In the genomic region with DNA sequence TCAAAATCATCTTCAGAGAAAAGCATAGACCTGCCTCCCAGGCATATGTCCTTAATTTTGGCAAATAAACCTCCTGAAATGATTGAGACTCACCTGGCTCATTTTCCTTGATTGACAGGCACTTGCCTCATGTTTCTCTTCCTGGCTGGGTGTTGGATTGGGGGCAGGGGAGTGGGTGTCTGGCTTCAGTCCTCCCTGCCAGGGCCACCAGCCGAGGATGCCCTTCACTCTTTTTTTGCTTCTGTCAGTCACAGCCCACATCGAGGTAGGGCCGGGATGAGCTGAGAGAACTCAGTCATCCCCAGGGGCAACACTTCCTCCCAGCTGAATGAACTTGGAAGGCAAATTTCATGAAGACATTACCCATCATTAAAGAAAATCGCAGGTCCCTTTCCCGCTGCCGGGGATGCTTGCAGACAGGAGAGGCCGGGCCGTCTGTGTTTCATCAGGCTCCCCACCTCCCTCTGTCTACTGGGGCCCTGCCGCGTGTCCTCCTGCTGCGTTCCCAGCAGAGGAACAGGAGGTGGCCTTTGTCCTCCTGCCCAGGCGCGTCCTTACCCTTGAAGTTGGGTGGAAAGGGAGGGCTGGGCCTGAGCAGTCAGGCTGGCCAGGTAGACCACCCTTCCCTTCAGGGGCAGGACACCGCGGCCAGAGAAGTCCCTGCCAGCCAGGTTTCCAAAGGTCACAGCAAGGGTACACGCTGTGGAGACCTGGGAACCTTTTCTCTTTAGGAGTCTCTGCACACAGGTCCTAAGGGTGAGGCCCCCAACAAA, we compare ENCODE assay signal across 1 cellular context.
A peak's percentile ranks its signal among the peaks of the same experiment; 100 is the strongest.
TF ChIP-seq lines count a peak whose summit lies in the region.

No MANE protein-coding gene starts in this region.

TF ChIP-seq in HepG2, 621 proteins besides CTCF, POLR2A, EP300 and RAD21 (continued from another document and continues in another):
- TF ChIP-seq, protein P1, sequence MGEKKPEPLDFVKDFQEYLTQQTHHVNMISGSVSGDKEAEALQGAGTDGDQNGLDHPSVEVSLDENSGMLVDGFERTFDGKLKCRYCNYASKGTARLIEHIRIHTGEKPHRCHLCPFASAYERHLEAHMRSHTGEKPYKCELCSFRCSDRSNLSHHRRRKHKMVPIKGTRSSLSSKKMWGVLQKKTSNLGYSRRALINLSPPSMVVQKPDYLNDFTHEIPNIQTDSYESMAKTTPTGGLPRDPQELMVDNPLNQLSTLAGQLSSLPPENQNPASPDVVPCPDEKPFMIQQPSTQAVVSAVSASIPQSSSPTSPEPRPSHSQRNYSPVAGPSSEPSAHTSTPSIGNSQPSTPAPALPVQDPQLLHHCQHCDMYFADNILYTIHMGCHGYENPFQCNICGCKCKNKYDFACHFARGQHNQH (CRISPR knock-in tag; IDR thresholded peaks at IDR 0.05): 0 out of 2 replicates have a peak, but pooled peaks have one; percentile 79
- TF ChIP-seq, protein P2, sequence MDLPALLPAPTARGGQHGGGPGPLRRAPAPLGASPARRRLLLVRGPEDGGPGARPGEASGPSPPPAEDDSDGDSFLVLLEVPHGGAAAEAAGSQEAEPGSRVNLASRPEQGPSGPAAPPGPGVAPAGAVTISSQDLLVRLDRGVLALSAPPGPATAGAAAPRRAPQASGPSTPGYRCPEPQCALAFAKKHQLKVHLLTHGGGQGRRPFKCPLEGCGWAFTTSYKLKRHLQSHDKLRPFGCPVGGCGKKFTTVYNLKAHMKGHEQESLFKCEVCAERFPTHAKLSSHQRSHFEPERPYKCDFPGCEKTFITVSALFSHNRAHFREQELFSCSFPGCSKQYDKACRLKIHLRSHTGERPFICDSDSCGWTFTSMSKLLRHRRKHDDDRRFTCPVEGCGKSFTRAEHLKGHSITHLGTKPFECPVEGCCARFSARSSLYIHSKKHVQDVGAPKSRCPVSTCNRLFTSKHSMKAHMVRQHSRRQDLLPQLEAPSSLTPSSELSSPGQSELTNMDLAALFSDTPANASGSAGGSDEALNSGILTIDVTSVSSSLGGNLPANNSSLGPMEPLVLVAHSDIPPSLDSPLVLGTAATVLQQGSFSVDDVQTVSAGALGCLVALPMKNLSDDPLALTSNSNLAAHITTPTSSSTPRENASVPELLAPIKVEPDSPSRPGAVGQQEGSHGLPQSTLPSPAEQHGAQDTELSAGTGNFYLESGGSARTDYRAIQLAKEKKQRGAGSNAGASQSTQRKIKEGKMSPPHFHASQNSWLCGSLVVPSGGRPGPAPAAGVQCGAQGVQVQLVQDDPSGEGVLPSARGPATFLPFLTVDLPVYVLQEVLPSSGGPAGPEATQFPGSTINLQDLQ (CRISPR knock-in tag; IDR thresholded peaks at IDR 0.05): no peak
- TF ChIP-seq SP5 (CRISPR knock-in tag; IDR thresholded peaks at IDR 0.05; ENCODE audit: borderline replicate concordance, low read depth) (peak; percentile 57; the same call in 1 of the 2 replicates), SMARCC2 (IDR thresholded peaks at IDR 0.05) (no peak), SNAPC2 (CRISPR knock-in tag; IDR thresholded peaks at IDR 0.05) (no peak), ZNF496 (CRISPR knock-in tag; IDR thresholded peaks at IDR 0.05; ENCODE audit: insufficient replicate concordance) (no peak), ZNF451 (CRISPR knock-in tag; IDR thresholded peaks at IDR 0.05) (no peak), PRMT3 (CRISPR knock-in tag; IDR thresholded peaks at IDR 0.05; ENCODE audit: borderline replicate concordance, low read depth) (no peak; the same call in 1 of the 2 replicates), ZNF232 (CRISPR knock-in tag; IDR thresholded peaks at IDR 0.05; ENCODE audit: borderline replicate concordance) (peak; percentile 35; the same call in 1 of the 2 replicates), ZKSCAN5 (CRISPR knock-in tag; IDR thresholded peaks at IDR 0.05) (no peak), PLRG1 (conservative IDR thresholded peaks at IDR 0.05) (no peak), BRCA1 (CRISPR knock-in tag; IDR thresholded peaks at IDR 0.05) (peak; percentile 71; the same call in 1 of the 2 replicates), STAG1 (CRISPR knock-in tag; IDR thresholded peaks at IDR 0.05) (no peak; the same call in 1 of the 2 replicates), ZFY (CRISPR knock-in tag; IDR thresholded peaks at IDR 0.05) (peak; percentile 78), ZNF337 (CRISPR knock-in tag; IDR thresholded peaks at IDR 0.05; ENCODE audit: borderline replicate concordance, low read depth) (no peak), ZNF570 (CRISPR knock-in tag; IDR thresholded peaks at IDR 0.05; ENCODE audit: borderline replicate concordance) (no peak), ZSCAN21 (CRISPR knock-in tag; IDR thresholded peaks at IDR 0.05; ENCODE audit: borderline replicate concordance) (no peak), ZNF160 (CRISPR knock-in tag; IDR thresholded peaks at IDR 0.05) (peak; percentile 21; the same call in 1 of the 2 replicates), YEATS4 (CRISPR knock-in tag; IDR thresholded peaks at IDR 0.05; ENCODE audit: borderline replicate concordance) (peak; percentile 77), SKI (IDR thresholded peaks at IDR 0.05; ENCODE audit: partially characterized antibody) (peak; percentile 84), BCL6 (CRISPR knock-in tag; IDR thresholded peaks at IDR 0.05) (peak; percentile 76), ERF (CRISPR knock-in tag; IDR thresholded peaks at IDR 0.05) (peak; percentile 37; the same call in 1 of the 2 replicates), MAFK (conservative IDR thresholded peaks at IDR 0.05 in 1 of 2, IDR thresholded peaks at IDR 0.05 in 1 of 2; ENCODE audit: low read length in 2 of 2) (no peak), NFE2L1 (CRISPR knock-in tag; IDR thresholded peaks at IDR 0.05; ENCODE audit: borderline replicate concordance) (no peak), BHLHE40 (IDR thresholded peaks at IDR 0.05; ENCODE audit: low read length) (no peak), ZNF816 (CRISPR knock-in tag; IDR thresholded peaks at IDR 0.05; ENCODE audit: borderline replicate concordance) (no peak), ZNF441 (CRISPR knock-in tag; IDR thresholded peaks at IDR 0.05; ENCODE audit: borderline replicate concordance) (no peak), CREB1 (IDR thresholded peaks at IDR 0.05) (no peak), CREB1 (CRISPR knock-in tag; IDR thresholded peaks at IDR 0.05) (no peak), ZNF775 (CRISPR knock-in tag; IDR thresholded peaks at IDR 0.05; ENCODE audit: borderline replicate concordance) (no peak), ZNF382 (CRISPR knock-in tag; IDR thresholded peaks at IDR 0.05; ENCODE audit: borderline replicate concordance) (no peak), RAD51 (IDR thresholded peaks at IDR 0.05; ENCODE audit: borderline replicate concordance) (no peak), POLR2AphosphoS5 (IDR thresholded peaks at IDR 0.05; ENCODE audit: low read depth, low read length) (no peak), CCAR2 (optimal IDR thresholded peaks at IDR 0.05; ENCODE audit: low read depth, low read length) (no peak), ZNF546 (CRISPR knock-in tag; conservative IDR thresholded peaks at IDR 0.05) (0 out of 2 replicates have a peak, but pooled peaks have one; percentile 39)
- TF ChIP-seq, protein P3, sequence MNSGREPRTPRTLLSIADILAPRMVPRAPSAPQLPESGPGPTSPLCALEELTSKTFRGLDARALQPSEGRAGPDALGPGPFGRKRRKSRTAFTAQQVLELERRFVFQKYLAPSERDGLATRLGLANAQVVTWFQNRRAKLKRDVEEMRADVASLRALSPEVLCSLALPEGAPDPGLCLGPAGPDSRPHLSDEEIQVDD (CRISPR knock-in tag; IDR thresholded peaks at IDR 0.05; ENCODE audit: borderline replicate concordance): no peak
- TF ChIP-seq, protein P4, sequence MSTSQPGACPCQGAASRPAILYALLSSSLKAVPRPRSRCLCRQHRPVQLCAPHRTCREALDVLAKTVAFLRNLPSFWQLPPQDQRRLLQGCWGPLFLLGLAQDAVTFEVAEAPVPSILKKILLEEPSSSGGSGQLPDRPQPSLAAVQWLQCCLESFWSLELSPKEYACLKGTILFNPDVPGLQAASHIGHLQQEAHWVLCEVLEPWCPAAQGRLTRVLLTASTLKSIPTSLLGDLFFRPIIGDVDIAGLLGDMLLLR (CRISPR knock-in tag; IDR thresholded peaks at IDR 0.05): peak; percentile 69; the same call in 1 of the 2 replicates
- TF ChIP-seq, protein P5, sequence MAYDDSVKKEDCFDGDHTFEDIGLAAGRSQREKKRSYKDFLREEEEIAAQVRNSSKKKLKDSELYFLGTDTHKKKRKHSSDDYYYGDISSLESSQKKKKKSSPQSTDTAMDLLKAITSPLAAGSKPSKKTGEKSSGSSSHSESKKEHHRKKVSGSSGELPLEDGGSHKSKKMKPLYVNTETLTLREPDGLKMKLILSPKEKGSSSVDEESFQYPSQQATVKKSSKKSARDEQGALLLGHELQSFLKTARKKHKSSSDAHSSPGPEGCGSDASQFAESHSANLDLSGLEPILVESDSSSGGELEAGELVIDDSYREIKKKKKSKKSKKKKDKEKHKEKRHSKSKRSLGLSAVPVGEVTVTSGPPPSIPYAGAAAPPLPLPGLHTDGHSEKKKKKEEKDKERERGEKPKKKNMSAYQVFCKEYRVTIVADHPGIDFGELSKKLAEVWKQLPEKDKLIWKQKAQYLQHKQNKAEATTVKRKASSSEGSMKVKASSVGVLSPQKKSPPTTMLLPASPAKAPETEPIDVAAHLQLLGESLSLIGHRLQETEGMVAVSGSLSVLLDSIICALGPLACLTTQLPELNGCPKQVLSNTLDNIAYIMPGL (CRISPR knock-in tag; IDR thresholded peaks at IDR 0.05; ENCODE audit: borderline replicate concordance in 1 of 2, low read depth in 1 of 2): peak; percentile 60 to 79; a peak in 2 of 4 replicates
- TF ChIP-seq, protein P6, sequence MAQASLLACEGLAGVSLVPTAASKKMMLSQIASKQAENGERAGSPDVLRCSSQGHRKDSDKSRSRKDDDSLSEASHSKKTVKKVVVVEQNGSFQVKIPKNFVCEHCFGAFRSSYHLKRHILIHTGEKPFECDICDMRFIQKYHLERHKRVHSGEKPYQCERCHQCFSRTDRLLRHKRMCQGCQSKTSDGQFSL (CRISPR knock-in tag; IDR thresholded peaks at IDR 0.05): no peak
- TF ChIP-seq, protein P7, sequence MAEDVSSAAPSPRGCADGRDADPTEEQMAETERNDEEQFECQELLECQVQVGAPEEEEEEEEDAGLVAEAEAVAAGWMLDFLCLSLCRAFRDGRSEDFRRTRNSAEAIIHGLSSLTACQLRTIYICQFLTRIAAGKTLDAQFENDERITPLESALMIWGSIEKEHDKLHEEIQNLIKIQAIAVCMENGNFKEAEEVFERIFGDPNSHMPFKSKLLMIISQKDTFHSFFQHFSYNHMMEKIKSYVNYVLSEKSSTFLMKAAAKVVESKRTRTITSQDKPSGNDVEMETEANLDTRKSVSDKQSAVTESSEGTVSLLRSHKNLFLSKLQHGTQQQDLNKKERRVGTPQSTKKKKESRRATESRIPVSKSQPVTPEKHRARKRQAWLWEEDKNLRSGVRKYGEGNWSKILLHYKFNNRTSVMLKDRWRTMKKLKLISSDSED (CRISPR knock-in tag; IDR thresholded peaks at IDR 0.05): no peak
- TF ChIP-seq, protein P8, sequence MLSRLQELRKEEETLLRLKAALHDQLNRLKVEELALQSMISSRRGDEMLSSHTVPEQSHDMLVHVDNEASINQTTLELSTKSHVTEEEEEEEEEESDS (CRISPR knock-in tag; IDR thresholded peaks at IDR 0.05; ENCODE audit: borderline replicate concordance): no peak
- TF ChIP-seq, protein P9, sequence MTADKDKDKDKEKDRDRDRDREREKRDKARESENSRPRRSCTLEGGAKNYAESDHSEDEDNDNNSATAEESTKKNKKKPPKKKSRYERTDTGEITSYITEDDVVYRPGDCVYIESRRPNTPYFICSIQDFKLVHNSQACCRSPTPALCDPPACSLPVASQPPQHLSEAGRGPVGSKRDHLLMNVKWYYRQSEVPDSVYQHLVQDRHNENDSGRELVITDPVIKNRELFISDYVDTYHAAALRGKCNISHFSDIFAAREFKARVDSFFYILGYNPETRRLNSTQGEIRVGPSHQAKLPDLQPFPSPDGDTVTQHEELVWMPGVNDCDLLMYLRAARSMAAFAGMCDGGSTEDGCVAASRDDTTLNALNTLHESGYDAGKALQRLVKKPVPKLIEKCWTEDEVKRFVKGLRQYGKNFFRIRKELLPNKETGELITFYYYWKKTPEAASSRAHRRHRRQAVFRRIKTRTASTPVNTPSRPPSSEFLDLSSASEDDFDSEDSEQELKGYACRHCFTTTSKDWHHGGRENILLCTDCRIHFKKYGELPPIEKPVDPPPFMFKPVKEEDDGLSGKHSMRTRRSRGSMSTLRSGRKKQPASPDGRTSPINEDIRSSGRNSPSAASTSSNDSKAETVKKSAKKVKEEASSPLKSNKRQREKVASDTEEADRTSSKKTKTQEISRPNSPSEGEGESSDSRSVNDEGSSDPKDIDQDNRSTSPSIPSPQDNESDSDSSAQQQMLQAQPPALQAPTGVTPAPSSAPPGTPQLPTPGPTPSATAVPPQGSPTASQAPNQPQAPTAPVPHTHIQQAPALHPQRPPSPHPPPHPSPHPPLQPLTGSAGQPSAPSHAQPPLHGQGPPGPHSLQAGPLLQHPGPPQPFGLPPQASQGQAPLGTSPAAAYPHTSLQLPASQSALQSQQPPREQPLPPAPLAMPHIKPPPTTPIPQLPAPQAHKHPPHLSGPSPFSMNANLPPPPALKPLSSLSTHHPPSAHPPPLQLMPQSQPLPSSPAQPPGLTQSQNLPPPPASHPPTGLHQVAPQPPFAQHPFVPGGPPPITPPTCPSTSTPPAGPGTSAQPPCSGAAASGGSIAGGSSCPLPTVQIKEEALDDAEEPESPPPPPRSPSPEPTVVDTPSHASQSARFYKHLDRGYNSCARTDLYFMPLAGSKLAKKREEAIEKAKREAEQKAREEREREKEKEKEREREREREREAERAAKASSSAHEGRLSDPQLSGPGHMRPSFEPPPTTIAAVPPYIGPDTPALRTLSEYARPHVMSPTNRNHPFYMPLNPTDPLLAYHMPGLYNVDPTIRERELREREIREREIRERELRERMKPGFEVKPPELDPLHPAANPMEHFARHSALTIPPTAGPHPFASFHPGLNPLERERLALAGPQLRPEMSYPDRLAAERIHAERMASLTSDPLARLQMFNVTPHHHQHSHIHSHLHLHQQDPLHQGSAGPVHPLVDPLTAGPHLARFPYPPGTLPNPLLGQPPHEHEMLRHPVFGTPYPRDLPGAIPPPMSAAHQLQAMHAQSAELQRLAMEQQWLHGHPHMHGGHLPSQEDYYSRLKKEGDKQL (CRISPR knock-in tag; IDR thresholded peaks at IDR 0.05; ENCODE audit: low read depth): no peak; the same call in 1 of the 2 replicates
- TF ChIP-seq, protein P10, sequence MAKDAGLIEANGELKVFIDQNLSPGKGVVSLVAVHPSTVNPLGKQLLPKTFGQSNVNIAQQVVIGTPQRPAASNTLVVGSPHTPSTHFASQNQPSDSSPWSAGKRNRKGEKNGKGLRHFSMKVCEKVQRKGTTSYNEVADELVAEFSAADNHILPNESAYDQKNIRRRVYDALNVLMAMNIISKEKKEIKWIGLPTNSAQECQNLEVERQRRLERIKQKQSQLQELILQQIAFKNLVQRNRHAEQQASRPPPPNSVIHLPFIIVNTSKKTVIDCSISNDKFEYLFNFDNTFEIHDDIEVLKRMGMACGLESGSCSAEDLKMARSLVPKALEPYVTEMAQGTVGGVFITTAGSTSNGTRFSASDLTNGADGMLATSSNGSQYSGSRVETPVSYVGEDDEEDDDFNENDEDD (CRISPR knock-in tag; IDR thresholded peaks at IDR 0.05; ENCODE audit: borderline replicate concordance): peak; percentile 76
- TF ChIP-seq, protein P11, sequence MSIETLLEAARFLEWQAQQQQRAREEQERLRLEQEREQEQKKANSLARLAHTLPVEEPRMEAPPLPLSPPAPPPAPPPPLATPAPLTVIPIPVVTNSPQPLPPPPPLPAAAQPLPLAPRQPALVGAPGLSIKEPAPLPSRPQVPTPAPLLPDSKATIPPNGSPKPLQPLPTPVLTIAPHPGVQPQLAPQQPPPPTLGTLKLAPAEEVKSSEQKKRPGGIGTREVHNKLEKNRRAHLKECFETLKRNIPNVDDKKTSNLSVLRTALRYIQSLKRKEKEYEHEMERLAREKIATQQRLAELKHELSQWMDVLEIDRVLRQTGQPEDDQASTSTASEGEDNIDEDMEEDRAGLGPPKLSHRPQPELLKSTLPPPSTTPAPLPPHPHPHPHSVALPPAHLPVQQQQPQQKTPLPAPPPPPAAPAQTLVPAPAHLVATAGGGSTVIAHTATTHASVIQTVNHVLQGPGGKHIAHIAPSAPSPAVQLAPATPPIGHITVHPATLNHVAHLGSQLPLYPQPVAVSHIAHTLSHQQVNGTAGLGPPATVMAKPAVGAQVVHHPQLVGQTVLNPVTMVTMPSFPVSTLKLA (IDR thresholded peaks at IDR 0.05): no peak
